22 cellular contexts compared by ENCODE assay signal in the genomic region with DNA sequence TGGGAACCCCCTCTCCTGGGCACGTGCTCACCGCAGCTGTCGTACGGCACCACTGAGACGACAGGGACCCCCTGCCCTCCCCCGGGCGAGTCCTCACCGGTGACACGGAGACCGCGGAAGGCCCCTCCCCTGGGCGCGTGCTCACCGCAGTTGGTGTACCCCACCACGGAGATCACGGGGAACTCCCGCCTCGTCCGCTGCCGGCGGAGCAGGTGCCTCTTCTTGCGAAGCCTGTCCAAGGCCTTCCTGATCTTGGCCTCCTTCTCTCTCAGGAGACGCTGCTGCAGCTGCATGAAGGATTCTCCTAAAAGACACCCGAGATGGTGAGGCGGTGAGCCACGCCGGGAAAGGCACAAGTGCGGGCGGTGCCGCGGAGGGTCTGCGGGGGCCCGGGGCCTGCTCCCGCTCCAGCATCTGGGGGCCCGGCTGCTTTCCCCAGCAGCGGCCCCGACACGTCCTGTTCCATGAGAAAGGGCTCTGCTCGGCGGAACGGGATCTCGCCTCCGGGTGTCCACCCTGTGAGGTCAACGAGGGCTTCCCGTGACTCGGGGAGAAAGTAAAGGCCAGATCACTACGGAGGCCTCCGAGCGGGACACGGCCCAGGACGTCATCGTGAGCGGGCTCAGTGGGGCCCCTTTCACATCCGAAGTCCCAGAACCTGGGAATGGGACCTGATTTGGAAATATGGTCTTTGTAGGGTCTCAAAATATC.
"Had no signal": no experiment of that assay in that cellular context is flagged by ENCODE, and none has a peak within 500 bp of the region (broad histone marks: within the 10 kb centered on the region; RNA-seq: fewer than 3 reads in every experiment).

No MANE protein-coding gene starts in this region.

- ATAC-seq: activated naive CD8-positive, alpha-beta T cell treated with anti-CD3 and anti-CD28 coated beads, Interleukin-2, amount 50 U/mL, for 24 hours had no signal

- H3K4me3 ChIP-seq: esophagus muscularis mucosa, gastroesophageal sphincter, neural progenitor cell, psoas muscle, thyroid gland had no signal

- H3K9ac ChIP-seq: neural progenitor cell, SK-N-SH had no signal

- H3K4me1 ChIP-seq: neural progenitor cell, psoas muscle, thyroid gland had no signal

- H3K9me3 ChIP-seq: esophagus muscularis mucosa, gastroesophageal sphincter, psoas muscle, SK-N-SH, thyroid gland had no signal

- H3K27me3 ChIP-seq: esophagus muscularis mucosa, gastroesophageal sphincter, neural progenitor cell, thyroid gland had no signal

- H3K4me2 ChIP-seq: neural progenitor cell, SK-N-SH had no signal

- FAIRE-seq: endothelial cell of umbilical vein, TTC549, urothelium cell line had no signal

- H2AFZ ChIP-seq: neural progenitor cell had no signal

- H3K27ac ChIP-seq: esophagus muscularis mucosa, gastroesophageal sphincter, neural progenitor cell, psoas muscle, thyroid gland had no signal

- DNase-seq: activated CD4-positive, alpha-beta memory T cell treated with anti-CD3 and anti-CD28 coated beads for 36 hours; activated naive CD4-positive, alpha-beta T cell treated with Interleukin-2 at 50 U/mL for 16 hours; activated naive CD8-positive, alpha-beta T cell treated with anti-CD3 and anti-CD28 coated beads, Interleukin-2, amount 50 U/mL, for 24 hours; activated T-cell treated with anti-CD3 and anti-CD28 coated beads, Interleukin-2, amount 50 U/mL, for 24 hours; anterior cingulate cortex; effector memory CD4-positive, alpha-beta T cell; immature natural killer cell; mammary epithelial cell; midbrain; SK-N-SH; stimulated activated CD4-positive, alpha-beta T cell treated with anti-CD3 and anti-CD28 coated beads, Interleukin-12 subunit alpha, Interleukin-12 subunit beta, amount 100 ng/mL, for 4 hours; stimulated activated CD4-positive, alpha-beta T cell treated with anti-CD3 and anti-CD28 coated beads, Interleukin-1b, Interleukin-23, amount 100 ng/mL, for 48 hours; stimulated activated CD8-positive, alpha-beta memory T cell treated with anti-CD3 and anti-CD28 coated beads, Interleukin-4, amount 100 ng/mL, for 48 hours; stimulated activated naive CD4-positive, alpha-beta T cell treated with Interleukin-2 at 50 U/mL for 16 hours had no signal

- H3K36me3 ChIP-seq: neural progenitor cell had no signal
